ENCODE assay signal across 8 cellular contexts in the genomic region with DNA sequence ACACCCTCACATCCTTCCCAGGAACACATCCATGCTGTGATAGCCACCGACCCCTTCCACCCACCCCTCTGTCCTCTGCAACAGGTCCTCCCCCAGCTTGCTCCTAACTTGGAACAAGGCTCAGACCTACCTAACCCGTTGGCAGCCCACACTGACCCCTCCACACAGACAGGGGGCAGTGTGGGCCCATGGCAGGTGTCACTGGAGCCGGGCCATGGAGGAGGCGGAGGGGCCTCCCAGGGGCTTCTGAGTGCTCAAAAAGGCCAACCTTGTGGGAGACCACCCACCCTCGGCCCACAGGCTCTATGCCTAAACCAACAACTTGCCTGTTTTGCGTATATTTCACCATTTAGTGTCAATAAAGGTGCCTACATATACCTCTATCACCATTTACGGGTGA. TPM values are rescaled to one million over a fixed set of nuclear protein-coding genes. Genes with fewer than 3 reads are reported as not detected.
DNase-seq lines count a peak whose midpoint lies in the region; ATAC-seq and TF ChIP-seq lines count a peak whose summit lies in the region.
"Had no signal": no experiment of that assay in that cellular context is flagged by ENCODE, and none has a peak within 500 bp of the region (broad histone marks: within the 10 kb centered on the region; RNA-seq: fewer than 3 reads in every experiment).

No MANE protein-coding gene starts in this region.

- no peaks in the 10 kb centered on the region for H3K4me1 ChIP-seq in foreskin keratinocyte

- H3K27me3 ChIP-seq in foreskin keratinocyte, result no peaks in the 10 kb centered on the region

- peak; percentile 20 for ATAC-seq in foreskin keratinocyte
- ATAC-seq in GM21786 (IDR thresholded peaks at IDR 0.05; ENCODE audit: unreplicated experiment), result no peak

- no peak overlapping the region for H3K27ac ChIP-seq in foreskin keratinocyte

- DNase-seq in COLO668 (lab: John Stamatoyannopoulos, UW; ENCODE audit: unreplicated experiment), result peak; percentile 45
- DNase-seq in GM19240 (ENCODE audit: insufficient read length, low spot score), result peak; percentile 58
- DNase-seq in SKM-1 treated with dmso at 0.1 percent for 144 hours (lab: John Stamatoyannopoulos, UW; ENCODE audit: unreplicated experiment), result peak; percentile 6
- no peak for DNase-seq in foreskin keratinocyte
- DNase-seq in HCEC 1CT, result no peak
- no peak for DNase-seq in C1 segment of cervical spinal cord (lab: John Stamatoyannopoulos, UW)
- DNase-seq: NCI-H1417 had no signal

- TF ChIP-seq CTCF in foreskin keratinocyte (conservative IDR thresholded peaks at IDR 0.05), result peak; percentile 48

RNA-seq across cellular contexts. Expression of a gene that starts 57.0 kb away (rescaled TPM):
- total RNA-seq in foreskin keratinocyte, result 18.2 and 19.3 TPM in 2 replicates
- 7.1 and 8.1 TPM in 2 replicates for polyA plus RNA-seq in foreskin keratinocyte

Comparison
In these comparisons a context has a peak if more than half of its experiments do, and no peak if none do; other contexts are left out.
1. DNase-seq: peak in COLO668 (single experiment), GM19240 (single experiment) and SKM-1 treated with dmso at 0.1 percent for 144 hours (single experiment); none in foreskin keratinocyte (0 of 2), HCEC 1CT (single experiment) and C1 segment of cervical spinal cord (0 of 14).